ENCODE assay signal across 8 cellular contexts in genomic region chr17:81513669-81514484, GRCh38. TPM values are rescaled to one million over a fixed set of nuclear protein-coding genes. Genes with fewer than 3 reads are reported as not detected.
DNase-seq lines count a peak whose midpoint lies in the region; ATAC-seq and TF ChIP-seq lines count a peak whose summit lies in the region.

No MANE protein-coding gene starts in this region.

- H3K27me3 ChIP-seq in OCI-LY3 (ENCODE audit: low read depth, low read length) = no peaks in the 10 kb centered on the region
- no peaks in the 10 kb centered on the region for H3K27me3 ChIP-seq in heart right ventricle
- no peaks in the 10 kb centered on the region for H3K27me3 ChIP-seq in ovary

- H3K4me1 ChIP-seq in OCI-LY3 (ENCODE audit: low read length) = peaks cover 54% of the 10 kb centered on the region
- peaks cover 15 to 70% (median 54%) of the 10 kb centered on the region in 9 donors for H3K4me1 ChIP-seq in heart right ventricle
- H3K4me1 ChIP-seq in ovary (ENCODE audit: insufficient read depth) = peaks cover 14% of the 10 kb centered on the region

- TF ChIP-seq EP300 in ovary (IDR thresholded peaks at IDR 0.05) = no peak

- DNase-seq in AG20443 (ENCODE audit: low spot score) (peak; percentile 58), amniotic epithelial cell (ENCODE audit: low read depth) (peak; percentile 71), heart right ventricle (peak; percentile 72 to 73), ovary (peak; percentile 61 to 81 (median 70))

- peak overlapping the region; percentile 85 for H3K4me2 ChIP-seq in OCI-LY3 (ENCODE audit: low read length)

- no peak for TF ChIP-seq CTCF in OCI-LY3 (IDR thresholded peaks at IDR 0.05; ENCODE audit: low read depth, low read length)
- TF ChIP-seq CTCF in heart right ventricle (IDR thresholded peaks at IDR 0.05) = no peak
- no peak for TF ChIP-seq CTCF in ovary (IDR thresholded peaks at IDR 0.05)

- H3K27ac ChIP-seq in OCI-LY3 (ENCODE audit: low read length) = peak overlapping the region; percentile 95
- peak overlapping the region; percentile 98 to 100 (median 100) for H3K27ac ChIP-seq in heart right ventricle
- peak overlapping the region; percentile 98 to 100 for H3K27ac ChIP-seq in ovary

- peaks cover 34% of the 10 kb centered on the region for H4K20me1 ChIP-seq in OCI-LY3 (ENCODE audit: insufficient read depth, low read length)

- H3K4me3 ChIP-seq in OCI-LY3 (ENCODE audit: low read length) (peak overlapping the region; percentile 83), heart right ventricle (peak overlapping the region; percentile 73 to 99 (median 94)), ovary (peak overlapping the region; percentile 93)

- peaks cover 55% of the 10 kb centered on the region for H3K79me2 ChIP-seq in OCI-LY3 (ENCODE audit: low read length)

- H3K9me3 ChIP-seq in OCI-LY3 (ENCODE audit: insufficient read depth, low read length) (no peaks in the 10 kb centered on the region), heart right ventricle (no peaks in the 10 kb centered on the region), ovary (no peaks in the 10 kb centered on the region)

- no peak overlapping the region for H2AFZ ChIP-seq in OCI-LY3 (ENCODE audit: low read depth, low read length)

- 0 to 3% methylated on average over 69 to 70 of the region's 70 CpGs for WGBS in heart right ventricle, 2 donors
- 0 to 1% (median 1%) methylated on average over 66 to 70 of the region's 70 CpGs for WGBS in ovary, 3 donors

- intact Hi-C loops in heart right ventricle (cut with DNase I) = loop anchor here in 1 of 10 donors (2.0 kb wide), 1 partner anchor 119 kb away; the partner anchor contains the start of gene BAHCC1
- intact Hi-C loops in ovary (cut with DNase I) = loop anchor here in 2 of 4 donors (5.0 kb wide), 2 partner anchors 112 to 117 kb away; partner anchors contain the start of gene BAHCC1 (in 1 of the 2)

- H3K36me3 ChIP-seq in OCI-LY3 (replicated peaks; ENCODE audit: low read depth, low read length) = peaks cover 42% of the 10 kb centered on the region
- peaks cover 8 to 36% (median 29%) of the 10 kb centered on the region in 9 donors for H3K36me3 ChIP-seq in heart right ventricle
- no peaks in the 10 kb centered on the region for H3K36me3 ChIP-seq in ovary

- peak; percentile 3 for ATAC-seq in GM18909 (IDR thresholded peaks at IDR 0.05; ENCODE audit: poor library complexity, unreplicated experiment)
- ATAC-seq in heart right ventricle = peak; percentile 9 to 41 (median 17)
- no peak for ATAC-seq in GM19328 (IDR thresholded peaks at IDR 0.05; ENCODE audit: unreplicated experiment)
- no peak for ATAC-seq in GM21360 (IDR thresholded peaks at IDR 0.05; ENCODE audit: unreplicated experiment)

- no peak for TF ChIP-seq POLR2A in ovary (IDR thresholded peaks at IDR 0.05)

- peak overlapping the region; percentile 99 for H3K9ac ChIP-seq in OCI-LY3 (ENCODE audit: low read length)

RNA-seq across cellular contexts. Expression of gene ACTG1, which starts 1.3 kb away (rescaled TPM):
- 100 to 1,000 TPM; 298 to 959 (median 345) TPM for total RNA-seq in heart right ventricle
- polyA plus RNA-seq in heart right ventricle = 1,000 to 10,000 TPM in 1 of 2 donors, 100 to 1,000 TPM in 1; 290 to 1,180 TPM
- 1,000 to 10,000 TPM; 3,016 to 5,681 (median 4,174) TPM for total RNA-seq in ovary
- polyA plus RNA-seq in ovary = 1,000 to 10,000 TPM; 1,825 to 3,391 TPM

RNA-seq across cellular contexts. Expression of gene FSCN2, which starts 14.3 kb away (rescaled TPM):
- total RNA-seq in heart right ventricle (1 to 10 TPM in 1 of 10 donors, under 1 TPM in 7, not detected in 2; 0.28 to 1.3 (median 0.45) TPM), ovary (1 to 10 TPM; 1.8 to 6.4 (median 3.9) TPM)
- polyA plus RNA-seq in heart right ventricle (under 1 TPM; 0.14 to 0.95 TPM), ovary (1 to 10 TPM in 1 of 2 donors, under 1 TPM in 1; 0.13 to 1.6 TPM)

RNA-seq across cellular contexts. Expression of gene FAAP100, which starts 38.3 kb away (rescaled TPM):
- total RNA-seq in heart right ventricle (10 to 100 TPM in 8 of 10 donors, 1 to 10 TPM in 2; 8.7 to 17.2 (median 10.7) TPM), ovary (10 to 100 TPM; 14.9 to 29.1 (median 25.1) TPM)
- polyA plus RNA-seq in heart right ventricle (10 to 100 TPM; 16.5 to 30.6 TPM), ovary (10 to 100 TPM in 1 of 2 donors, under 1 TPM in 1; 0.77 to 19.7 TPM)

Comparison
In these comparisons a context has a peak if more than half of its experiments do, and no peak if none do; other contexts are left out.
1. ATAC-seq: peak in GM18909 (single experiment) and heart right ventricle (8 of 8); none in GM19328 (single experiment) and GM21360 (single experiment).
2. Peak in every context shown above with its lines, with median percentiles within 50 percentile points of each other: DNase-seq, H3K27ac ChIP-seq and H3K4me3 ChIP-seq.